Comparison of ENCODE assay signal across 1 cellular context in the genomic region with DNA sequence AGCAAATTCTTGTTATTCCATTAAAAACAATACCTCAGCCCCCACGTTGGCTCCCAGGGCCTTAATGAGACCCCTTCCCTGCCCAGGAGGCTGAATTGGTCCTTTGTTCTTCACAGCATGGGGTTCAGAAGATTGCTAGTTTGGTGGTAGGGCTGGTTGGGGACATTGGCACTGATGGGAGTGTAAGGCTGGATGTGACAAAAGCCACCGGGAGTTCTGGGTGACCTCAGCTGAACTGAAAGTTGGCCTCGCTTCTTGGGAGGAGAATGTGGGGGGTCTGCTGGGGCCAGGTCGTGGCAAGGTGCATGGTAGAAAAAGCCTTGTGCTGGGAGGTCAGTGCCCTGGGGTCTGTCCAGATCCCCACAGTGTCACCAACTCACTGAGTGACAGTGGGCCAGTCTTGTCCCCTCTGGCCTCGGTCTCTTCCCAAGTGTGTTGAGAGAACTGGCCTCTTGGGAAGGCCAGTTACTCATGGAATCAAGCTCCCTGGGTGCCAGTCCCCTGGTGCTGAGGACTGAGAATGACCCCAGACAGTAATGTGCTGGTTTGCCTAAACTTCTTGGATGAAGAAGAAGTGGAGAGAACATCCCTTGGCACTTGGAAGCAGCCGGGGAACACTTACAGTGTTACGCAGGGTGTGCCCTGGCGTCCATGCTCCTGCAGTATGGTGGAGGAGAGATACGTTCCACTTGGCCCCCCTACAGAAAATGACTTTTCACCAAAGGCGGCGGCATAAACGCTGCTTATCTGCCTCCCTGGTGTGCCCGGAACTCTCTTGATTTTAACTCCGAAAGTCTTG.
TF ChIP-seq lines count a peak whose summit lies in the region.

No MANE protein-coding gene starts in this region.

TF ChIP-seq in K562, 482 proteins besides CTCF, POLR2A, EP300 and RAD21 (continued from another document):
- TF ChIP-seq, protein P1, sequence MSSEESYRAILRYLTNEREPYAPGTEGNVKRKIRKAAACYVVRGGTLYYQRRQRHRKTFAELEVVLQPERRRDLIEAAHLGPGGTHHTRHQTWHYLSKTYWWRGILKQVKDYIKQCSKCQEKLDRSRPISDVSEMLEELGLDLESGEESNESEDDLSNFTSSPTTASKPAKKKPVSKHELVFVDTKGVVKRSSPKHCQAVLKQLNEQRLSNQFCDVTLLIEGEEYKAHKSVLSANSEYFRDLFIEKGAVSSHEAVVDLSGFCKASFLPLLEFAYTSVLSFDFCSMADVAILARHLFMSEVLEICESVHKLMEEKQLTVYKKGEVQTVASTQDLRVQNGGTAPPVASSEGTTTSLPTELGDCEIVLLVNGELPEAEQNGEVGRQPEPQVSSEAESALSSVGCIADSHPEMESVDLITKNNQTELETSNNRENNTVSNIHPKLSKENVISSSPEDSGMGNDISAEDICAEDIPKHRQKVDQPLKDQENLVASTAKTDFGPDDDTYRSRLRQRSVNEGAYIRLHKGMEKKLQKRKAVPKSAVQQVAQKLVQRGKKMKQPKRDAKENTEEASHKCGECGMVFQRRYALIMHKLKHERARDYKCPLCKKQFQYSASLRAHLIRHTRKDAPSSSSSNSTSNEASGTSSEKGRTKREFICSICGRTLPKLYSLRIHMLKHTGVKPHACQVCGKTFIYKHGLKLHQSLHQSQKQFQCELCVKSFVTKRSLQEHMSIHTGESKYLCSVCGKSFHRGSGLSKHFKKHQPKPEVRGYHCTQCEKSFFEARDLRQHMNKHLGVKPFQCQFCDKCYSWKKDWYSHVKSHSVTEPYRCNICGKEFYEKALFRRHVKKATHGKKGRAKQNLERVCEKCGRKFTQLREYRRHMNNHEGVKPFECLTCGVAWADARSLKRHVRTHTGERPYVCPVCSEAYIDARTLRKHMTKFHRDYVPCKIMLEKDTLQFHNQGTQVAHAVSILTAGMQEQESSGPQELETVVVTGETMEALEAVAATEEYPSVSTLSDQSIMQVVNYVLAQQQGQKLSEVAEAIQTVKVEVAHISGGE (CRISPR knock-in tag; IDR thresholded peaks at IDR 0.05) = peak in 2 of 3 experiments; percentile 34 to 64; a peak in 3 of 6 replicates
- TF ChIP-seq PTRF (tag; IDR thresholded peaks at IDR 0.05) (no peak), CBFA2T3 (IDR thresholded peaks at IDR 0.05) (no peak), ZKSCAN8 (CRISPR knock-in tag; IDR thresholded peaks at IDR 0.05) (no peak), RHOXF2B (CRISPR knock-in tag; conservative IDR thresholded peaks at IDR 0.05) (no peak), TAL1 (IDR thresholded peaks at IDR 0.05) (no peak)
